ENCODE assay signal across 21 cellular contexts in genomic region chr5:120146787-120147186, GRCh38.
DNase-seq lines count a peak whose midpoint lies in the region; ATAC-seq, FAIRE-seq and TF ChIP-seq lines count a peak whose summit lies in the region.
"Had no signal": no experiment of that assay in that cellular context is flagged by ENCODE, and none has a peak within 500 bp of the region (broad histone marks: within the 10 kb centered on the region; RNA-seq: fewer than 3 reads in every experiment).

No MANE protein-coding gene starts in this region.

- H3K27me3 ChIP-seq in adipocyte (replicated peaks; ENCODE audit: control insufficient read depth, insufficient read depth, low read length) = no peaks in the 10 kb centered on the region

- H3K4me1 ChIP-seq in adipocyte (ENCODE audit: control insufficient read depth, insufficient read depth, low read length) (peaks cover 2% of the 10 kb centered on the region), kidney (ENCODE audit: control insufficient read depth in 1 of 2, insufficient read depth in 1 of 2, low read depth in 1 of 2, low read length in 2 of 2) (no peaks in the 10 kb centered on the region)

- DNase-seq in HCEC 1CT (peak; percentile 79), adipocyte (ENCODE audit: low read depth) (peak; percentile 56), fibroblast of gingiva (ENCODE audit: low read depth) (peak; percentile 12), renal cortical epithelial cell (ENCODE audit: low read depth) (peak; percentile 16), COR-L47 (lab: John Stamatoyannopoulos, UW) (no peak), kidney (no peak), omental fat pad (ENCODE audit: low spot score) (no peak)
- DNase-seq: ACHN; C1 segment of cervical spinal cord; CD8-positive, alpha-beta memory T cell; DMS79; NCI-H1105 treated with DMSO at 0.1 percent for 48 hours; NCI-H1694; NCI-H2081 treated with DMSO at 0.1 percent for 48 hours; RPMI8226; SIG-M5 had no signal

- H3K4me3 ChIP-seq in adipocyte (ENCODE audit: low read length) (no peak overlapping the region), kidney (ENCODE audit: low read length in 2 of 2) (no peak overlapping the region)
- H3K4me3 ChIP-seq: GM23338, K562 had no signal

- FAIRE-seq in kidney (lab: Jason Lieb, UNC) = no peak
- FAIRE-seq: D721Med, G401.6, K562 had no signal

- H3K9ac ChIP-seq in adipocyte (ENCODE audit: low read length) = no peak overlapping the region
- no peak overlapping the region for H3K9ac ChIP-seq in kidney (ENCODE audit: low read length in 2 of 2)

- H3K27ac ChIP-seq in kidney (ENCODE audit: low read depth in 2 of 2, low read length in 2 of 2) = no peak overlapping the region

- TF ChIP-seq CTCF in kidney (IDR thresholded peaks at IDR 0.05; ENCODE audit: borderline replicate concordance, extremely low read depth, insufficient read depth) (no peak), omental fat pad (IDR thresholded peaks at IDR 0.05) (no peak)

- intact Hi-C loops in kidney (cut with DNase I) = no loop called here

- ATAC-seq in omental fat pad (ENCODE audit: low FRiP score) = no peak
- ATAC-seq: GM23338, HCT116, K562 had no signal

- peaks cover 5% of the 10 kb centered on the region for H3K9me3 ChIP-seq in adipocyte (ENCODE audit: control insufficient read depth, low read length)
- no peaks in the 10 kb centered on the region for H3K9me3 ChIP-seq in kidney (ENCODE audit: control insufficient read depth in 1 of 2, low read length in 2 of 2)

- H3K36me3 ChIP-seq in adipocyte (ENCODE audit: control insufficient read depth, insufficient read depth, low read length, severe bottlenecking) = no peaks in the 10 kb centered on the region
- no peaks in the 10 kb centered on the region for H3K36me3 ChIP-seq in kidney (ENCODE audit: control insufficient read depth in 1 of 2, insufficient read depth in 2 of 2, low read length in 2 of 2)

Comparison
In these comparisons a context has a peak if more than half of its experiments do, and no peak if none do; other contexts are left out.
1. DNase-seq: peak in HCEC 1CT (single experiment), adipocyte (single experiment), fibroblast of gingiva (single experiment) and renal cortical epithelial cell (single experiment); none in COR-L47 (single experiment), kidney (single experiment) and omental fat pad (single experiment).